8 cellular contexts compared by ENCODE assay signal in the genomic region with DNA sequence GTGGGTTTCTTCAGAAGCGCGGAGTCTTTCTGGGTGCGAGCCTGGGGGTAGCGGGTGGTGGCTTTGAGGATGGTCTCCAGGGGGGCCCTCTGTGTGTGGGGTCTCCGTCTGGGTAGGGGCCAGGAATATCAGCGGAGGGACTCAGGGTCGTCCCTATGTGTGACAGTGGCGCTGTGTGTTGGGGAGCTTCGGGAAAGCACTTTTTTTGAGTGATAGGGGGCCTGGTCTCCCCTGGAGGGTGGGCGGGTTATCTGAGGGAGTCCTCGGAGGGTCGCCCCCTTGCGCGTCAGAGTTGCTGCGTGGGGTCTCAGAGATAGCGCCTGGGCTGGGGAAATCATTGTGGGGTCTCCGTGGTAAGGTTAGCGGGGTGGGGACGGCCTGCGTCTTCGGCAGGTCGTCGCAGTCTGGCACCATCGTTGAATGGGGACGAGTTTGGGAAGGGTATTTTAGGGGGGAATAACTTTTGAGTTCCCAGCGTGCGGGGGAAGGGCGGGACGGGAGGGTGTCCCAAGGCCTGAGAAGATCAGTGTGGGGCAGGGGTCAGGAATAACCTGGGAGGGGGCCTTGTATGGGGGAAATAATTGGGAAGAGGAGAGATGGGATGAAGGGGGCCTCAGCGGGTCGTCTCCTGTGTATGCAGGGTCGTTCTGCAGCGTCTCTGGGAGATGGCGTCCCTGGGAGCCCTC. TPM values are rescaled to one million over a fixed set of nuclear protein-coding genes. Genes with fewer than 3 reads are reported as not detected.
DNase-seq lines count a peak whose midpoint lies in the region; ATAC-seq and TF ChIP-seq lines count a peak whose summit lies in the region.

No MANE protein-coding gene starts in this region.

- in situ Hi-C loops in KBM-7 (cut with MboI; ENCODE audit: low pct_unique_long_range_greater_than_20kb, low sequenced_read_pairs) = no loop called here

- WGBS in right cardiac atrium = under 1% methylated on average over 34 of the region's 34 CpGs

- peak; percentile 30 for DNase-seq in KBM-7
- DNase-seq in right cardiac atrium = peak in 1 of 3 donors; percentile 41
- DNase-seq in dedifferentiated amniotic fluid mesenchymal stem cell (ENCODE audit: extremely low spot score) = no peak

- H3K36me3 Mint-ChIP-seq in activated naive CD4-positive, alpha-beta T cell treated with anti-CD3 and anti-CD28 coated beads, Interleukin-2, amount 50 U/mL, for 24 hours = peaks cover 8% of the 10 kb centered on the region

- H3K4me1 Mint-ChIP-seq in activated naive CD4-positive, alpha-beta T cell treated with anti-CD3 and anti-CD28 coated beads, Interleukin-2, amount 50 U/mL, for 24 hours = peaks cover 27% of the 10 kb centered on the region

- no peaks in the 10 kb centered on the region for H3K27me3 Mint-ChIP-seq in activated naive CD4-positive, alpha-beta T cell treated with anti-CD3 and anti-CD28 coated beads, Interleukin-2, amount 50 U/mL, for 24 hours

- H3K4me3 ChIP-seq in right cardiac atrium (ENCODE audit: low read length) = peak overlapping the region; percentile 77
- peak overlapping the region; percentile 90 for H3K4me3 ChIP-seq in skeletal muscle satellite cell (ENCODE audit: low read length)

- H3K4me2 ChIP-seq in skeletal muscle satellite cell (ENCODE audit: low read length) = peak overlapping the region; percentile 93

- peak overlapping the region; percentile 92 for H3K27ac Mint-ChIP-seq in activated naive CD4-positive, alpha-beta T cell treated with anti-CD3 and anti-CD28 coated beads, Interleukin-2, amount 50 U/mL, for 24 hours

- H3K9me3 ChIP-seq in right cardiac atrium (ENCODE audit: control insufficient read depth, low read length) (no peaks in the 10 kb centered on the region), skeletal muscle satellite cell (replicated peaks; ENCODE audit: low read length) (no peaks in the 10 kb centered on the region)

- peak overlapping the region; percentile 98 for H3K4me3 Mint-ChIP-seq in activated naive CD4-positive, alpha-beta T cell treated with anti-CD3 and anti-CD28 coated beads, Interleukin-2, amount 50 U/mL, for 24 hours

- no peak for TF ChIP-seq CTCF in C4-2B (conservative IDR thresholded peaks at IDR 0.05)

- H3K9ac ChIP-seq in skeletal muscle satellite cell (ENCODE audit: low read depth, low read length) = peak overlapping the region; percentile 98

- intact Hi-C loops in right cardiac atrium (cut with DNase I) = no loop called here

- H3K4me1 ChIP-seq in right cardiac atrium (ENCODE audit: control insufficient read depth, insufficient read depth, low read length) (peaks cover 4% of the 10 kb centered on the region), skeletal muscle satellite cell (ENCODE audit: control insufficient read depth, insufficient read depth, low read length) (peaks cover 24% of the 10 kb centered on the region)

- H3K9me3 Mint-ChIP-seq in activated naive CD4-positive, alpha-beta T cell treated with anti-CD3 and anti-CD28 coated beads, Interleukin-2, amount 50 U/mL, for 24 hours = no peaks in the 10 kb centered on the region

- ATAC-seq in right cardiac atrium = no peak
- ATAC-seq in HG03135 (IDR thresholded peaks at IDR 0.05; ENCODE audit: unreplicated experiment) = no peak
- no peak for ATAC-seq in GM18511 (IDR thresholded peaks at IDR 0.05; ENCODE audit: unreplicated experiment)

- H3K27me3 ChIP-seq in right cardiac atrium (ENCODE audit: control insufficient read depth, insufficient read depth) = no peaks in the 10 kb centered on the region
- no peaks in the 10 kb centered on the region for H3K27me3 ChIP-seq in skeletal muscle satellite cell (ENCODE audit: control insufficient read depth, insufficient read depth, low read length)

- peaks cover 17% of the 10 kb centered on the region for H3K36me3 ChIP-seq in skeletal muscle satellite cell (ENCODE audit: insufficient read depth, low read length)

- H3K27ac ChIP-seq in C4-2B (peak overlapping the region; percentile 94), right cardiac atrium (ENCODE audit: low read length) (peak overlapping the region; percentile 99)

RNA-seq across cellular contexts. Expression of a gene that starts 0.9 kb away (rescaled TPM):
- 10 to 100 TPM; 22.2 to 53.5 (median 29.2) TPM for total RNA-seq in right cardiac atrium
- polyA plus RNA-seq in right cardiac atrium = 62.9 TPM
- total RNA-seq in skeletal muscle satellite cell (2012; rRNA removed) = 17.2 and 21.0 TPM in 2 replicates

RNA-seq across cellular contexts. Expression of a gene that starts 0.9 kb away (rescaled TPM):
- total RNA-seq in right cardiac atrium = 10 to 100 TPM; 30.8 to 39.8 (median 37.2) TPM
- polyA plus RNA-seq in right cardiac atrium = 47.7 TPM
- 67.5 and 72.2 TPM in 2 replicates for total RNA-seq in skeletal muscle satellite cell (2012; rRNA removed)

RNA-seq across cellular contexts. Expression of a gene that starts 33.0 kb away (rescaled TPM):
- total RNA-seq in right cardiac atrium = 10 to 100 TPM; 27.6 to 44.2 (median 40.2) TPM
- 40.2 TPM for polyA plus RNA-seq in right cardiac atrium
- total RNA-seq in skeletal muscle satellite cell (2012; rRNA removed) = 84.7 and 112 TPM in 2 replicates

RNA-seq across cellular contexts. Expression of a gene that starts 34.5 kb away (rescaled TPM):
- total RNA-seq in right cardiac atrium = 10 to 100 TPM; 14.8 to 22.2 (median 17.5) TPM
- polyA plus RNA-seq in right cardiac atrium = 19.9 TPM
- 40.4 and 49.2 TPM in 2 replicates for total RNA-seq in skeletal muscle satellite cell (2012; rRNA removed)

RNA-seq across cellular contexts. Expression of a gene that starts 48.4 kb away (rescaled TPM):
- total RNA-seq in right cardiac atrium = 10 to 100 TPM in 2 of 4 donors, 1 to 10 TPM in 2; 8.0 to 11.9 (median 10.1) TPM
- polyA plus RNA-seq in right cardiac atrium = 8.0 TPM
- total RNA-seq in skeletal muscle satellite cell (2012; rRNA removed) = 1.0 and 1.1 TPM in 2 replicates
